Comparison of ENCODE assay signal across 8 cellular contexts in the genomic region with DNA sequence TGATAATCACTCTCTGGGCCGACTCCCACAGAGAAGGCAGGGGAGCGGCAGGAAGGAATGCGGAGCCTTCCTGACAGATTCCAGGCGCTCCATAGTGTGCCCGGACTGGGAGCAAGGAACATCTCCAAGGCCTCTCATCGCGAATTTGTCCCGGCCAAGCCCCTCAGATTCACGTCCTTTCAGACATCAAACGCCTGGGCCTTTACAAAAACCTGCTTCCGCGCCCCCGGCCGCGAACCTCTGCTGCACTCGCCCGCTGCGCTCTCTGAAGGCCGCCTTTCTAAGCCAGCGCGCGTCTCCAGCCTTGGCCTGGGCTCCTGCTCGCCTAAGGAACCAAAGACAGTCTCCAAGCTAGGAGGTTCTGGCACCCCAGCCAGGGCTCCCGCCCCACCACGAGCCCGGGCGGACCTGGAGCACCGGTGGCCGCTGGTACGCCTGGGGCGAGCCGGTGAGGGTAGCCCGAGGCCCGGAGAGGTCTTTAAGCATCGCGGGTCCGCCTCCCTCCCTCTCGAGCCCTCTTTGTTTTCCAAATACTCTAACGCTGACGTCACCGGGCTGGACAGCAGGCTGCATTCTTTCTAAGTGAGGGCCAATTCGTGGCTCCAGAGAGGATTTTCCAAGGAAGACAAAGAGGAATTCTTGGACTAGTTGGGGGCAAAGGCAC. TPM values are rescaled to one million over a fixed set of nuclear protein-coding genes. Genes with fewer than 3 reads are reported as not detected.
DNase-seq lines count a peak whose midpoint lies in the region; ATAC-seq lines count a peak whose summit lies in the region.

No MANE protein-coding gene starts in this region.

- H3K4me1 Mint-ChIP-seq in activated naive CD8-positive, alpha-beta T cell treated with anti-CD3 and anti-CD28 coated beads for 36 hours = peaks cover 9% of the 10 kb centered on the region

- peaks cover 59% of the 10 kb centered on the region for H3K4me1 ChIP-seq in BLaER1

- no peaks in the 10 kb centered on the region for H3K9me3 Mint-ChIP-seq in activated naive CD8-positive, alpha-beta T cell treated with anti-CD3 and anti-CD28 coated beads for 36 hours

- WGBS in adipose tissue, 3 donors = 11 to 14% (median 12%) methylated on average over 39 to 42 of the region's 42 CpGs

- H3K36me3 Mint-ChIP-seq in activated naive CD8-positive, alpha-beta T cell treated with anti-CD3 and anti-CD28 coated beads for 36 hours = no peaks in the 10 kb centered on the region

- H3K9ac ChIP-seq in BLaER1 = peak overlapping the region; percentile 49; the same call in 1 of the 2 replicates

- no peaks in the 10 kb centered on the region for H3K36me3 ChIP-seq in BLaER1

- H3K27me3 ChIP-seq in BLaER1 = peaks cover 32% of the 10 kb centered on the region

- DNase-seq in HuH-7.5 (ENCODE audit: low spot score) (peak; percentile 96), Right ventricle myocardium inferior (ENCODE audit: missing footprints) (peak; percentile 88), occipital lobe (lab: John Stamatoyannopoulos, UW) (peak; percentile 87), GM19240 (ENCODE audit: insufficient read length, low spot score) (no peak)
- no peak for DNase-seq in activated naive CD8-positive, alpha-beta T cell treated with anti-CD3 and anti-CD28 coated beads for 36 hours

- H3K27ac Mint-ChIP-seq in activated naive CD8-positive, alpha-beta T cell treated with anti-CD3 and anti-CD28 coated beads for 36 hours = no peak overlapping the region

- peaks cover 67% of the 10 kb centered on the region for H3K27me3 Mint-ChIP-seq in activated naive CD8-positive, alpha-beta T cell treated with anti-CD3 and anti-CD28 coated beads for 36 hours

- peaks cover 11% of the 10 kb centered on the region; the same call in 1 of the 2 replicates for H4K20me1 ChIP-seq in BLaER1

- no peak overlapping the region for H3K4me3 Mint-ChIP-seq in activated naive CD8-positive, alpha-beta T cell treated with anti-CD3 and anti-CD28 coated beads for 36 hours

- peak overlapping the region; percentile 67 for H3K4me3 ChIP-seq in BLaER1

- ATAC-seq in Right ventricle myocardium inferior (peak; percentile 74), GM21381 (IDR thresholded peaks at IDR 0.05; ENCODE audit: unreplicated experiment) (no peak)

- intact Hi-C loops in Right ventricle myocardium inferior (cut with DNase I) = no loop called here

- no peaks in the 10 kb centered on the region for H3K9me3 ChIP-seq in BLaER1

- H3K4me2 ChIP-seq in BLaER1 = peak overlapping the region; percentile 98

- H3K27ac ChIP-seq in BLaER1 = no peak overlapping the region
- peak overlapping the region; percentile 94 for H3K27ac ChIP-seq in adipose tissue (ENCODE audit: low read depth, low read length)

RNA-seq across cellular contexts. Expression of a gene that starts 0.8 kb away (rescaled TPM):
- polyA plus RNA-seq in adipose tissue = 100 to 1,000 TPM in 1 of 3 donors, 10 to 100 TPM in 2; 13.8 to 174 (median 45.0) TPM
- 61.9 TPM for total RNA-seq in Right ventricle myocardium inferior
- 73.8 TPM for total RNA-seq in occipital lobe
- not detected for total RNA-seq in activated naive CD8-positive, alpha-beta T cell treated with anti-CD3 and anti-CD28 coated beads for 36 hours

Comparison
In these comparisons a context has a peak if more than half of its experiments do, and no peak if none do; other contexts are left out.
1. DNase-seq: peak in HuH-7.5 (single experiment), Right ventricle myocardium inferior (single experiment) and occipital lobe (single experiment); none in GM19240 (single experiment) and activated naive CD8-positive, alpha-beta T cell treated with anti-CD3 and anti-CD28 coated beads for 36 hours (single experiment).
2. RNA of a gene that starts 0.8 kb away (total RNA-seq): 73.8 TPM in occipital lobe (single experiment) and 61.9 TPM in Right ventricle myocardium inferior (single experiment); not detected in activated naive CD8-positive, alpha-beta T cell treated with anti-CD3 and anti-CD28 coated beads for 36 hours; every median in the first group is over 10 times any median in the second.